In genomic region chr1:111819566-111819965, GRCh38 we compare ENCODE assay signal across 29 cellular contexts.
A peak's percentile ranks its signal among the peaks of the same experiment; 100 is the strongest.
DNase-seq lines count a peak whose midpoint lies in the region; ATAC-seq and TF ChIP-seq lines count a peak whose summit lies in the region.
"Had no signal": no experiment of that assay in that cellular context is flagged by ENCODE, and none has a peak within 500 bp of the region (broad histone marks: within the 10 kb centered on the region; RNA-seq: fewer than 3 reads in every experiment).

No MANE protein-coding gene starts in this region.

- ATAC-seq in Right ventricle myocardium inferior: no peak
- ATAC-seq: A549; CD8-positive, alpha-beta T cell had no signal

- H3K27me3 ChIP-seq in dorsolateral prefrontal cortex: no peaks in the 10 kb centered on the region
- H3K27me3 ChIP-seq: BE2C; BLaER1; BLaER1 treated with 17β-estradiol and CSF1 and Interleukin-3, amounts not matched to agents 10 nM and 100 nM had no signal

- DNase-seq in cardiac septum (ENCODE audit: low spot score): peak; percentile 51
- DNase-seq in Right ventricle myocardium inferior (ENCODE audit: missing footprints): no peak
- DNase-seq in mesenteric fat pad (ENCODE audit: low spot score): peak; percentile 47
- DNase-seq in dorsolateral prefrontal cortex: no peak
- DNase-seq: 8988T; ACHN; AML-193; BE2C; C1 segment of cervical spinal cord; Caco-2; Calu3; CD4-positive, alpha-beta memory T cell; CD4-positive, alpha-beta T cell; CD4-positive, CD25-positive, alpha-beta regulatory T cell; CD8-positive, alpha-beta memory T cell; CD8-positive, alpha-beta T cell; COR-L47; DMS 273 treated with DMSO at 0.1 percent for 48 hours; DMS153; DMS53; DMS79; DMS79 treated with DMSO at 0.1 percent for 48 hours; DND-41; EL had no signal

- no peak overlapping the region for H3K27ac ChIP-seq in dorsolateral prefrontal cortex
- H3K27ac ChIP-seq: 22Rv1; A549; BLaER1; BLaER1 treated with 17β-estradiol and CSF1 and Interleukin-3, amounts not matched to agents 10 nM and 100 nM; C4-2B had no signal

- no peak for TF ChIP-seq CTCF in dorsolateral prefrontal cortex (IDR thresholded peaks at IDR 0.05 in 54 of 56, conservative IDR thresholded peaks at IDR 0.05 in 2 of 56; ENCODE audit: low read depth in 1 of 56, partially characterized antibody in 56 of 56)

- intact Hi-C loops in cardiac septum (cut with DNase I): no loop called here
- intact Hi-C loops in Right ventricle myocardium inferior (cut with DNase I): no loop called here
- intact Hi-C loops in dorsolateral prefrontal cortex (cut with DNase I): no loop called here

- H3K4me3 ChIP-seq in dorsolateral prefrontal cortex: no peak overlapping the region
- H3K4me3 ChIP-seq: A549; BLaER1; BLaER1 treated with 17β-estradiol and CSF1 and Interleukin-3, amounts not matched to agents 10 nM and 100 nM had no signal

Comparison
In these comparisons a context has a peak if more than half of its experiments do, and no peak if none do; other contexts are left out.
1. DNase-seq: peak in cardiac septum (single experiment) and mesenteric fat pad (single experiment); none in Right ventricle myocardium inferior (single experiment) and dorsolateral prefrontal cortex (0 of 10).